In the genomic region with DNA sequence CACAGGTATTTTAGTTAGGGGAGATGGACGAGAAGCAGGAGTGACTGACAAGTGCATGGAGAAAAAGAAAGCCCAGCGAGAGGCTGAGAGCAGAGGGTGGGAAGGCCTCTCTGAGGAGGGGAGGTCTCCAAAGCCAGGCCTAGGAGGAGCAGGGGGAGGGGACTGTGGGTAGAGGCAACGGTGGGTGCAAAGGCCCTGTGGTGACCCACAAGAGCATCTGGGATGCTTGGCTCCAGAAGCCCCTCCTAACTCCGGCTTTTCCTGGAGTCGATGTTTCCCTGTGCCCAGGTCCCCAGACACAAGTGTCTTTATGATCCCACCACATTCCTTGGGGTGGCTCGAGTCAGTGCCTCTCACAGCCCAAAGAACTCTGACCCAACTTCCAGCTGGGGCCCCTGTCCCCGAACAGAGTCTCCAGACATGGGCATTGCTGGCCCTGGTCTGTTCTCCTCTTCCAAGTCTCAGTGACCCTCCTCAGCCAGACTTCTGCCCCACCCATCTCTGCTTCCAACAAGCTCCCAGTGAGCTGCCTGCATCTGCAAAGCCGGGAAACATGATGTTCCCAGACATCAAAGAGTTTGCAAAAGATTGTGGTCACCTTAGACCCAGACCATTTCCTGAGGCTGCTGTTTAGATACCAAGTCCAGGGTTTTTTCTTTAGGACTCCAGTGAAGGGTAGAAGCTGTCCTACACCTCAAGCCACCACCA, we compare ENCODE assay signal across 21 cellular contexts. TPM values are rescaled to one million over a fixed set of nuclear protein-coding genes. Genes with fewer than 3 reads are reported as not detected.
DNase-seq lines count a peak whose midpoint lies in the region; ATAC-seq, FAIRE-seq and TF ChIP-seq lines count a peak whose summit lies in the region.
"Had no signal": no experiment of that assay in that cellular context is flagged by ENCODE, and none has a peak within 500 bp of the region (broad histone marks: within the 10 kb centered on the region; RNA-seq: fewer than 3 reads in every experiment).

No MANE protein-coding gene starts in this region.

- TF ChIP-seq CTCF in OCI-LY1 (IDR thresholded peaks at IDR 0.05; ENCODE audit: low read length) (no peak), H1 (IDR thresholded peaks at IDR 0.05; ENCODE audit: control extremely low read depth in 1 of 3, insufficient read depth in 1 of 3, low read depth in 1 of 3, low read length in 3 of 3) (no peak), neural progenitor cell (IDR thresholded peaks at IDR 0.05) (no peak)

- no peaks in the 10 kb centered on the region for H4K20me1 ChIP-seq in OCI-LY1 (ENCODE audit: insufficient read depth, low read length)
- no peaks in the 10 kb centered on the region for H4K20me1 ChIP-seq in H1 (replicated peaks in 1 of 2; ENCODE audit: control insufficient read depth in 1 of 2, insufficient read depth in 2 of 2, low read length in 2 of 2)
- no peaks in the 10 kb centered on the region for H4K20me1 ChIP-seq in neural progenitor cell (ENCODE audit: low read depth)

- H3K79me2 ChIP-seq in OCI-LY1 (ENCODE audit: insufficient read depth, low read length) (no peaks in the 10 kb centered on the region), H1 (ENCODE audit: control insufficient read depth in 1 of 2, insufficient read depth in 2 of 2, low read length in 2 of 2) (no peaks in the 10 kb centered on the region), neural progenitor cell (ENCODE audit: low read depth) (no peaks in the 10 kb centered on the region)

- ATAC-seq in HG03442 (IDR thresholded peaks at IDR 0.05; ENCODE audit: unreplicated experiment): no peak
- ATAC-seq in GM19351 (IDR thresholded peaks at IDR 0.05; ENCODE audit: unreplicated experiment): no peak
- ATAC-seq: GM12878, GM23338, HCT116 had no signal

- H3K27me3 ChIP-seq in OCI-LY1 (ENCODE audit: insufficient read depth, low read length) (no peaks in the 10 kb centered on the region), H1 (replicated peaks in 1 of 4; ENCODE audit: control insufficient read depth in 3 of 4, extremely low read depth in 1 of 4, insufficient read depth in 3 of 4, low read length in 3 of 4) (peaks cover 0 to 2% (median 0%) of the 10 kb centered on the region in 4 experiments; a peak in 2 of 7 replicates), neural progenitor cell (no peaks in the 10 kb centered on the region)
- H3K27me3 ChIP-seq: BE2C had no signal

- POLR2A ChIA-PET in H1 (lab: Charles Lee; ENCODE audit: partially characterized antibody): interaction anchor here (1.3 kb wide), 1 partner anchor 14 kb away, joined by 4 read pairs; no protein-coding TSS in a partner anchor

- 89% methylated on average over 8 of the region's 8 CpGs; no CpG with 5 or more reads in 1 of the 2 experiments for WGBS in H1 (ENCODE audit: extremely low coverage in 1 of 2, insufficient coverage in 1 of 2, insufficient read length in 1 of 2, insufficient replicate concordance in 2 of 2, low coverage in 1 of 2, low lambda C conversion rate in 2 of 2, missing lambda C conversion rate in 1 of 2), 2 experiments

- TF ChIP-seq POLR2A in H1 (IDR thresholded peaks at IDR 0.05; ENCODE audit: control extremely low read depth in 1 of 2, low read depth in 2 of 2, low read length in 2 of 2): no peak

- no peak overlapping the region for H2AK5ac ChIP-seq in H1 (ENCODE audit: low read depth, low read length)

- H2BK12ac ChIP-seq in H1 (ENCODE audit: low read depth, low read length): no peak overlapping the region

- no peak overlapping the region for H4K91ac ChIP-seq in H1 (replicated peaks; ENCODE audit: insufficient read length, low read length)

- H3K4me1 ChIP-seq in OCI-LY1 (ENCODE audit: insufficient read depth, low read length, severe bottlenecking) (peaks cover 100% of the 10 kb centered on the region), H1 (replicated peaks in 1 of 4; ENCODE audit: control insufficient read depth in 3 of 4, insufficient read depth in 4 of 4, low read length in 3 of 4) (0 out of 7 replicates have a peak, but pooled peaks cover 0 to 2% (median 0%) of the 10 kb centered on the region in 4 experiments), neural progenitor cell (peaks cover 30% of the 10 kb centered on the region)
- H3K4me1 ChIP-seq: A549, BE2C had no signal

- H3K23ac ChIP-seq in H1 (ENCODE audit: insufficient read length): no peak overlapping the region

- H2BK5ac ChIP-seq in H1 (ENCODE audit: low read depth, low read length): no peak overlapping the region

- no peak overlapping the region for H3K56ac ChIP-seq in H1 (replicated peaks; ENCODE audit: insufficient read length, low read depth, low read length)

- H3K79me1 ChIP-seq in H1 (ENCODE audit: low read depth, low read length): no peaks in the 10 kb centered on the region

- no peak overlapping the region for H3K18ac ChIP-seq in H1 (ENCODE audit: extremely low read depth, low read length)

- H2BK15ac ChIP-seq in H1 (ENCODE audit: low read length): no peak overlapping the region

- H3K4ac ChIP-seq in H1 (replicated peaks; ENCODE audit: insufficient read length, low read depth, low read length): no peak overlapping the region

- H3K27me3 Mint-ChIP-seq in neural progenitor cell (ENCODE audit: insufficient read depth, low read depth): peaks cover 13% of the 10 kb centered on the region

- H3K4me2 ChIP-seq in OCI-LY1 (ENCODE audit: low read length) (peak overlapping the region; percentile 59; the same call in 1 of the 2 replicates), H1 (ENCODE audit: insufficient read depth in 1 of 2, low read depth in 2 of 2, low read length in 2 of 2) (no peak overlapping the region), neural progenitor cell (no peak overlapping the region)
- H3K4me2 ChIP-seq: A549, GM23338 had no signal

- no peaks in the 10 kb centered on the region for H3K36me3 ChIP-seq in OCI-LY1 (ENCODE audit: insufficient read depth, low read length)
- no peaks in the 10 kb centered on the region for H3K36me3 ChIP-seq in H1 (ENCODE audit: control insufficient read depth in 2 of 4, insufficient read depth in 4 of 4, low read length in 3 of 4)
- H3K36me3 ChIP-seq in neural progenitor cell: no peaks in the 10 kb centered on the region
- H3K36me3 ChIP-seq: BE2C had no signal

- H2AFZ ChIP-seq in OCI-LY1 (ENCODE audit: low read length) (no peak overlapping the region), H1 (ENCODE audit: low read length) (no peak overlapping the region), neural progenitor cell (replicated peaks) (no peak overlapping the region)
- H2AFZ ChIP-seq: GM23338 had no signal

- H3K27ac ChIP-seq in OCI-LY1 (ENCODE audit: low read depth, low read length, poor library complexity, severe bottlenecking) (peak overlapping the region; percentile 99), H1 (ENCODE audit: low read depth, low read length) (no peak overlapping the region), neural progenitor cell (no peak overlapping the region)
- H3K27ac ChIP-seq: A549, C4-2B had no signal

- H3K4me3 ChIP-seq in OCI-LY1 (ENCODE audit: low read depth, low read length, poor library complexity, severe bottlenecking): no peak overlapping the region
- no peak overlapping the region for H3K4me3 ChIP-seq in H1 (ENCODE audit: extremely low read depth in 1 of 4, insufficient read depth in 2 of 4, low read depth in 3 of 4, low read length in 4 of 4)
- H3K4me3 ChIP-seq in neural progenitor cell: no peak overlapping the region
- H3K4me3 ChIP-seq: A549, GM12878, GM23338 had no signal

- no peak for FAIRE-seq in H1 (lab: Jason Lieb, UNC)
- FAIRE-seq: A549, D721Med, GM12878, GM18507 had no signal

- H4K8ac ChIP-seq in H1 (ENCODE audit: extremely low read depth, insufficient read depth, low read length): no peak overlapping the region

- H3K9ac ChIP-seq in OCI-LY1 (ENCODE audit: low read length) (peak overlapping the region; percentile 64), H1 (replicated peaks in 1 of 4; ENCODE audit: extremely low read depth in 1 of 4, low read depth in 3 of 4, low read length in 3 of 4) (no peak overlapping the region), neural progenitor cell (no peak overlapping the region)

- no peak for TF ChIP-seq RAD21 in H1 (IDR thresholded peaks at IDR 0.05 in 1 of 2, conservative IDR thresholded peaks at IDR 0.05 in 1 of 2; ENCODE audit: low read depth in 2 of 2, low read length in 2 of 2)

- H3F3A ChIP-seq in OCI-LY1 (ENCODE audit: insufficient read depth, low read length): no peaks in the 10 kb centered on the region
- H3F3A ChIP-seq in neural progenitor cell (ENCODE audit: low read depth): peaks cover 11% of the 10 kb centered on the region

- peak overlapping the region; percentile 50 for H3K27ac Mint-ChIP-seq in neural progenitor cell
- H3K27ac Mint-ChIP-seq: CD4-positive, alpha-beta memory T cell; GM23338 had no signal

- H3K9me3 ChIP-seq in OCI-LY1 (ENCODE audit: low read length) (no peaks in the 10 kb centered on the region), H1 (ENCODE audit: insufficient read depth in 2 of 2, low read depth in 1 of 2, low read length in 1 of 2) (no peaks in the 10 kb centered on the region), neural progenitor cell (ENCODE audit: low read depth) (no peaks in the 10 kb centered on the region)
- H3K9me3 ChIP-seq: A549, BE2C had no signal

- no peaks in the 10 kb centered on the region for H3K9me2 ChIP-seq in OCI-LY1 (ENCODE audit: low read depth, low read length)

- CTCF ChIA-PET in H1 (lab: Charles Lee; ENCODE audit: partially characterized antibody): interaction anchor here (0.8 to 3.2 kb wide), 7 partner anchors 14 to 65 kb away, joined by 3 to 12 read pairs (median 5); a partner anchor contains a TSS

- H3K4me1 Mint-ChIP-seq in neural progenitor cell: peaks cover 74% of the 10 kb centered on the region
- H3K4me1 Mint-ChIP-seq: CD4-positive, alpha-beta memory T cell had no signal

- H2BK120ac ChIP-seq in H1 (replicated peaks; ENCODE audit: low read depth, low read length): no peak overlapping the region

- no peaks in the 10 kb centered on the region for H3K36me3 Mint-ChIP-seq in neural progenitor cell
- H3K36me3 Mint-ChIP-seq: CD4-positive, alpha-beta memory T cell had no signal

- H3K23me2 ChIP-seq in H1 (ENCODE audit: low read depth, low read length): no peaks in the 10 kb centered on the region; the same call in 1 of the 2 replicates

- no peaks in the 10 kb centered on the region for H3K9me3 Mint-ChIP-seq in neural progenitor cell
- H3K9me3 Mint-ChIP-seq: GM23338 had no signal

- no peak overlapping the region for H3K14ac ChIP-seq in H1 (ENCODE audit: insufficient read length)

- no peak overlapping the region for H2BK20ac ChIP-seq in H1 (ENCODE audit: low read length)

- H4K5ac ChIP-seq in H1 (ENCODE audit: insufficient read length, low read depth, low read length): no peak overlapping the region

- no peak for DNase-seq in H1 (ENCODE audit: low read depth in 1 of 2, low spot score in 2 of 2)
- DNase-seq in neural progenitor cell (ENCODE audit: low spot score): no peak
- DNase-seq in NCI-H2196 (lab: John Stamatoyannopoulos, UW; ENCODE audit: unreplicated experiment): no peak
- DNase-seq: BE2C; CD4-positive, alpha-beta memory T cell; IMR-90; KG1 had no signal

- H3K4me3 Mint-ChIP-seq in neural progenitor cell: peak overlapping the region; percentile 34
- H3K4me3 Mint-ChIP-seq: GM23338 had no signal

- TF ChIP-seq EP300 in H1 (IDR thresholded peaks at IDR 0.05; ENCODE audit: borderline replicate concordance in 1 of 2, low read depth in 2 of 2, low read length in 2 of 2): no peak

RNA-seq across cellular contexts. Expression of a gene that starts 11.1 kb away (rescaled TPM):
- total RNA-seq in H1 (2021; fragmentation: NEBNext Ultra II Directional; extraction: Animal tissue kit (Norgen Biotek cat#: 25700)): 7.2 and 9.2 TPM in 2 replicates
- 14.7 and 29.5 TPM in 2 replicates for polyA plus RNA-seq in H1 (2011; rRNA removed)
- polyA plus RNA-seq in H1 (2011; cell fraction: cytosol; rRNA removed): 19.0 TPM
- 26.5 TPM for polyA plus RNA-seq in H1 (2011; cell fraction: nucleus; rRNA removed)
- 4.3 to 11.0 TPM (median 8.6 TPM) in 4 replicates for polyA plus RNA-seq in H1 (2012, experiment 1 of 2)
- 4.3 TPM for polyA plus RNA-seq in H1 (2012, experiment 2 of 2)
- polyA plus RNA-seq in H1 (2013, experiment 1 of 2): 8.0 TPM
- 9.6 TPM for polyA plus RNA-seq in H1 (2013, experiment 2 of 2)
- polyA minus RNA-seq in H1 (2011; rRNA and poly(A)+ RNA removed): 6.7 and 12.4 TPM in 2 replicates
- polyA minus RNA-seq in H1 (2011; cell fraction: cytosol; rRNA and poly(A)+ RNA removed): 14.2 TPM
- polyA minus RNA-seq in H1 (2011; cell fraction: nucleus; rRNA and poly(A)+ RNA removed): 13.2 TPM
- 11.2 and 31.1 TPM in 2 replicates for total RNA-seq in neural progenitor cell (ENCODE audit: low replicate concordance)
- total RNA-seq: CD4-positive, alpha-beta memory T cell; HT-29; IMR-90 had no signal
- polyA plus RNA-seq: AG04450; CD4-positive, alpha-beta memory T cell; IMR-90 had no signal

RNA-seq across cellular contexts. Expression of a gene that starts 52.1 kb away (rescaled TPM):
- not detected in 2 replicates for total RNA-seq in H1 (2021; fragmentation: NEBNext Ultra II Directional; extraction: Animal tissue kit (Norgen Biotek cat#: 25700))
- not detected in 2 replicates for polyA plus RNA-seq in H1 (2011; rRNA removed)
- polyA plus RNA-seq in H1 (2011; cell fraction: cytosol; rRNA removed): not detected
- polyA plus RNA-seq in H1 (2011; cell fraction: nucleus; rRNA removed): not detected
- not detected in 4 replicates for polyA plus RNA-seq in H1 (2012, experiment 1 of 2)
- polyA plus RNA-seq in H1 (2012, experiment 2 of 2): not detected
- polyA plus RNA-seq in H1 (2013, experiment 1 of 2): not detected
- polyA plus RNA-seq in H1 (2013, experiment 2 of 2): not detected
- not detected in 2 replicates for polyA minus RNA-seq in H1 (2011; rRNA and poly(A)+ RNA removed)
- not detected for polyA minus RNA-seq in H1 (2011; cell fraction: cytosol; rRNA and poly(A)+ RNA removed)
- polyA minus RNA-seq in H1 (2011; cell fraction: nucleus; rRNA and poly(A)+ RNA removed): not detected
- total RNA-seq in neural progenitor cell (ENCODE audit: low replicate concordance): not detected in 2 replicates
- total RNA-seq: CD4-positive, alpha-beta memory T cell; Daoy; G401; GM12878; GM23338; HT-29; IMR-90 had no signal
- polyA plus RNA-seq: A549; AG04450; CD4-positive, alpha-beta memory T cell; GM12878; GM23338; IMR-90 had no signal
